In genomic region chr17:41754066-41754465, GRCh38 we compare ENCODE assay signal across 1 cellular context.
TF ChIP-seq lines count a peak whose summit lies in the region.

No MANE protein-coding gene starts in this region.

TF ChIP-seq in K562, 482 proteins besides CTCF, POLR2A, EP300 and RAD21:
- TF ChIP-seq HMG20B (CRISPR knock-in tag; IDR thresholded peaks at IDR 0.05) (no peak), PTBP1 (IDR thresholded peaks at IDR 0.05; ENCODE audit: low read depth, low read length) (no peak), EGR1 (conservative IDR thresholded peaks at IDR 0.05) (no peak), ZFX (CRISPR knock-in tag; IDR thresholded peaks at IDR 0.05) (0 out of 2 replicates have a peak, but pooled peaks have one; percentile 22), RBM17 (IDR thresholded peaks at IDR 0.05; ENCODE audit: borderline replicate concordance, low read depth, low read length) (no peak), GABPB2 (CRISPR knock-in tag; conservative IDR thresholded peaks at IDR 0.05) (no peak), MCM5 (IDR thresholded peaks at IDR 0.05; ENCODE audit: low read depth) (no peak), CXXC5 (CRISPR knock-in tag; IDR thresholded peaks at IDR 0.05) (no peak), ZNF41 (CRISPR knock-in tag; conservative IDR thresholded peaks at IDR 0.05) (no peak), MYBL2 (IDR thresholded peaks at IDR 0.05; ENCODE audit: low read depth) (no peak), MYBL2 (CRISPR knock-in tag; IDR thresholded peaks at IDR 0.05; ENCODE audit: borderline replicate concordance) (no peak), NFE2L1 (tag; IDR thresholded peaks at IDR 0.05; ENCODE audit: borderline replicate concordance, low read depth) (no peak), ZBTB26 (CRISPR knock-in tag; IDR thresholded peaks at IDR 0.05) (no peak), PRMT5 (CRISPR knock-in tag; IDR thresholded peaks at IDR 0.05) (no peak), ZNF75A (CRISPR knock-in tag; IDR thresholded peaks at IDR 0.05) (no peak), LEF1 (IDR thresholded peaks at IDR 0.05) (no peak), USF2 (CRISPR knock-in tag; IDR thresholded peaks at IDR 0.05) (no peak), POLR2G (IDR thresholded peaks at IDR 0.05; ENCODE audit: low read depth, low read length) (peak; percentile 7; the same call in 1 of the 2 replicates), ZNF263 (CRISPR knock-in tag; IDR thresholded peaks at IDR 0.05; ENCODE audit: borderline replicate concordance) (peak; percentile 74; the same call in 1 of the 2 replicates), HES1 (IDR thresholded peaks at IDR 0.05; ENCODE audit: low read depth) (no peak), USF1 (CRISPR knock-in tag; IDR thresholded peaks at IDR 0.05) (no peak)
